In the genomic region with DNA sequence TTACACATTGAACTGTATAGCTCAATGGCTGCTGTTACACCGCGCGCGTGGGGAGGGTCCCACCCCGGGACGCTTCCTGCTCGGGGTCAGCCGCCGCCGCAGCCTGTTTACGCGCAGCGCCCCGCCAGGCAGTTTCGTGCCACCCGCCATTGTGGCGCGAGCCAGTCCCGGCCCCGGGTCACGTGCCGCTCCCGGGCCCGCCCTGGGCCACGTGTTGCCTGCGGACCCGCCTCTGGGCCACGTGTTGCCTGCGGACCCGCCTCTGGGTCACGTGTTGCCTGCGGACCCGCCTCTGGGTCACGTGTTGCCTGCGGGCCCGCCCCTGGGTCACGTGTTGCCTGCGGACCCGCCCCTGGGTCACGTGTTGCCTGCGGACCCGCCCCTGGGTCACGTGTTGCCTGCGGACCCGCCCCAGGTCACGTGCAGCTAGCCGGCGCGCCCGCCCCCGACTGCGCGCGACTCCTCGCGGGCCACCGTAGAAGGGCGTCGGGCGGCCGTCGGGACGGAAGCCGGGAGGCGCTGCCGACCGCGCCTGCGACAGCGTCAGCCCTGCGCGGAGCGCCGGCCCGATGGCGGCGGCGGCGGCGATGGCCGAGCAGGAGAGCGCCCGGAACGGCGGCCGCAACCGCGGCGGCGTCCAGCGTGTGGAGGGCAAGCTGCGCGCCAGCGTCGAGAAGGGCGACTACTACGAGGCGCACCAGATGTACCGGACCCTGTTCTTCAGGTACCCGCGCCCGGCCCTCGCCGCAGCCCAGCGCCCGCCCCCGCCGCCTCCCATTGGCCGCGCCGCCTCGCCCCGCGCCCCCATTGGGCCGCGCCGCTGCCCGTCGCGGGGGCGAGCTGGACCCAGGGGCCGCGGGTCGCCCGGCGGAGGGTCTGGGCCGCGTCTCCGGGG, we compare ENCODE assay signal across 1 cellular context.
TF ChIP-seq lines count a peak whose summit lies in the region.

A gene with protein sequence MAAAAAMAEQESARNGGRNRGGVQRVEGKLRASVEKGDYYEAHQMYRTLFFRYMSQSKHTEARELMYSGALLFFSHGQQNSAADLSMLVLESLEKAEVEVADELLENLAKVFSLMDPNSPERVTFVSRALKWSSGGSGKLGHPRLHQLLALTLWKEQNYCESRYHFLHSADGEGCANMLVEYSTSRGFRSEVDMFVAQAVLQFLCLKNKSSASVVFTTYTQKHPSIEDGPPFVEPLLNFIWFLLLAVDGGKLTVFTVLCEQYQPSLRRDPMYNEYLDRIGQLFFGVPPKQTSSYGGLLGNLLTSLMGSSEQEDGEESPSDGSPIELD (plus strand): TSS at position 478 of the 895 bp plus-strand sequence. CDS start 92 bp downstream, at position 570.

TF ChIP-seq in WTC11, 78 proteins besides CTCF, POLR2A, EP300 and RAD21 (continued from another document and continues in another):
- TF ChIP-seq, protein P1, sequence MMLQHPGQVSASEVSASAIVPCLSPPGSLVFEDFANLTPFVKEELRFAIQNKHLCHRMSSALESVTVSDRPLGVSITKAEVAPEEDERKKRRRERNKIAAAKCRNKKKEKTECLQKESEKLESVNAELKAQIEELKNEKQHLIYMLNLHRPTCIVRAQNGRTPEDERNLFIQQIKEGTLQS (CRISPR knock-in tag; conservative IDR thresholded peaks at IDR 0.05), result peak; percentile 68; the same call in 1 of the 2 replicates
- TF ChIP-seq FOXJ3 (CRISPR knock-in tag; IDR thresholded peaks at IDR 0.05; ENCODE audit: borderline replicate concordance) (no peak), ZNF121 (CRISPR knock-in tag; IDR thresholded peaks at IDR 0.05) (0 out of 2 replicates have a peak, but pooled peaks have one; percentile 33), ZBTB21 (CRISPR knock-in tag; IDR thresholded peaks at IDR 0.05; ENCODE audit: borderline replicate concordance) (peak; percentile 80), ZNF671 (CRISPR knock-in tag; IDR thresholded peaks at IDR 0.05) (no peak), ELF4 (CRISPR knock-in tag; IDR thresholded peaks at IDR 0.05; ENCODE audit: low read depth) (0 out of 2 replicates have a peak, but pooled peaks have one; percentile 32), RELA (CRISPR knock-in tag; IDR thresholded peaks at IDR 0.05; ENCODE audit: borderline replicate concordance) (peak; percentile 89; the same call in 1 of the 2 replicates), GABPB1 (CRISPR knock-in tag; IDR thresholded peaks at IDR 0.05) (no peak), FOXK1 (CRISPR knock-in tag; IDR thresholded peaks at IDR 0.05) (peak; percentile 99), MXD4 (CRISPR knock-in tag; IDR thresholded peaks at IDR 0.05; ENCODE audit: borderline replicate concordance) (no peak), CREB1 (CRISPR knock-in tag; IDR thresholded peaks at IDR 0.05) (peak; percentile 90; the same call in 1 of the 2 replicates), ZNF416 (CRISPR knock-in tag; IDR thresholded peaks at IDR 0.05) (peak; percentile 63; the same call in 1 of the 2 replicates), ZNF263 (CRISPR knock-in tag; IDR thresholded peaks at IDR 0.05; ENCODE audit: low read depth) (no peak), CBFB (CRISPR knock-in tag; IDR thresholded peaks at IDR 0.05; ENCODE audit: low read depth) (no peak; the same call in 1 of the 2 replicates), ATF1 (CRISPR knock-in tag; IDR thresholded peaks at IDR 0.05) (no peak), OVOL2 (CRISPR knock-in tag; IDR thresholded peaks at IDR 0.05; ENCODE audit: borderline replicate concordance) (no peak), HMGA2 (CRISPR knock-in tag; IDR thresholded peaks at IDR 0.05) (no peak), SMAD3 (CRISPR knock-in tag; IDR thresholded peaks at IDR 0.05; ENCODE audit: borderline replicate concordance) (peak; percentile 95), GRHL2 (CRISPR knock-in tag; IDR thresholded peaks at IDR 0.05; ENCODE audit: insufficient replicate concordance, severe bottlenecking) (no peak), SP1 (CRISPR knock-in tag; conservative IDR thresholded peaks at IDR 0.05) (peak; percentile 100), NFE2L1 (CRISPR knock-in tag; IDR thresholded peaks at IDR 0.05) (peak; percentile 88; the same call in 1 of the 2 replicates), CREM (CRISPR knock-in tag; IDR thresholded peaks at IDR 0.05) (peak; percentile 86), ZNF423 (CRISPR knock-in tag; IDR thresholded peaks at IDR 0.05) (no peak), RORB (CRISPR knock-in tag; IDR thresholded peaks at IDR 0.05) (no peak), ESRRA (CRISPR knock-in tag; IDR thresholded peaks at IDR 0.05; ENCODE audit: borderline replicate concordance) (0 out of 2 replicates have a peak, but pooled peaks have one; percentile 80), TCF7 (CRISPR knock-in tag; IDR thresholded peaks at IDR 0.05; ENCODE audit: low read depth) (no peak), TP53 (CRISPR knock-in tag; IDR thresholded peaks at IDR 0.05) (peak; percentile 88; the same call in 1 of the 2 replicates), TEAD1 (CRISPR knock-in tag; IDR thresholded peaks at IDR 0.05) (peak; percentile 90), FOXP1 (CRISPR knock-in tag; IDR thresholded peaks at IDR 0.05; ENCODE audit: borderline replicate concordance) (peak; percentile 94), ZNF232 (CRISPR knock-in tag; IDR thresholded peaks at IDR 0.05) (peak; percentile 98)
- TF ChIP-seq, protein P2, sequence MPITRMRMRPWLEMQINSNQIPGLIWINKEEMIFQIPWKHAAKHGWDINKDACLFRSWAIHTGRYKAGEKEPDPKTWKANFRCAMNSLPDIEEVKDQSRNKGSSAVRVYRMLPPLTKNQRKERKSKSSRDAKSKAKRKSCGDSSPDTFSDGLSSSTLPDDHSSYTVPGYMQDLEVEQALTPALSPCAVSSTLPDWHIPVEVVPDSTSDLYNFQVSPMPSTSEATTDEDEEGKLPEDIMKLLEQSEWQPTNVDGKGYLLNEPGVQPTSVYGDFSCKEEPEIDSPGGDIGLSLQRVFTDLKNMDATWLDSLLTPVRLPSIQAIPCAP (CRISPR knock-in tag; IDR thresholded peaks at IDR 0.05), result peak; percentile 88; the same call in 1 of the 2 replicates
- TF ChIP-seq, protein P3, sequence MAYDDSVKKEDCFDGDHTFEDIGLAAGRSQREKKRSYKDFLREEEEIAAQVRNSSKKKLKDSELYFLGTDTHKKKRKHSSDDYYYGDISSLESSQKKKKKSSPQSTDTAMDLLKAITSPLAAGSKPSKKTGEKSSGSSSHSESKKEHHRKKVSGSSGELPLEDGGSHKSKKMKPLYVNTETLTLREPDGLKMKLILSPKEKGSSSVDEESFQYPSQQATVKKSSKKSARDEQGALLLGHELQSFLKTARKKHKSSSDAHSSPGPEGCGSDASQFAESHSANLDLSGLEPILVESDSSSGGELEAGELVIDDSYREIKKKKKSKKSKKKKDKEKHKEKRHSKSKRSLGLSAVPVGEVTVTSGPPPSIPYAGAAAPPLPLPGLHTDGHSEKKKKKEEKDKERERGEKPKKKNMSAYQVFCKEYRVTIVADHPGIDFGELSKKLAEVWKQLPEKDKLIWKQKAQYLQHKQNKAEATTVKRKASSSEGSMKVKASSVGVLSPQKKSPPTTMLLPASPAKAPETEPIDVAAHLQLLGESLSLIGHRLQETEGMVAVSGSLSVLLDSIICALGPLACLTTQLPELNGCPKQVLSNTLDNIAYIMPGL (CRISPR knock-in tag; IDR thresholded peaks at IDR 0.05), result no peak
- TF ChIP-seq, protein P4, sequence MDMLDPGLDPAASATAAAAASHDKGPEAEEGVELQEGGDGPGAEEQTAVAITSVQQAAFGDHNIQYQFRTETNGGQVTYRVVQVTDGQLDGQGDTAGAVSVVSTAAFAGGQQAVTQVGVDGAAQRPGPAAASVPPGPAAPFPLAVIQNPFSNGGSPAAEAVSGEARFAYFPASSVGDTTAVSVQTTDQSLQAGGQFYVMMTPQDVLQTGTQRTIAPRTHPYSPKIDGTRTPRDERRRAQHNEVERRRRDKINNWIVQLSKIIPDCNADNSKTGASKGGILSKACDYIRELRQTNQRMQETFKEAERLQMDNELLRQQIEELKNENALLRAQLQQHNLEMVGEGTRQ (CRISPR knock-in tag; IDR thresholded peaks at IDR 0.05), result peak; percentile 100
- TF ChIP-seq, protein P5, sequence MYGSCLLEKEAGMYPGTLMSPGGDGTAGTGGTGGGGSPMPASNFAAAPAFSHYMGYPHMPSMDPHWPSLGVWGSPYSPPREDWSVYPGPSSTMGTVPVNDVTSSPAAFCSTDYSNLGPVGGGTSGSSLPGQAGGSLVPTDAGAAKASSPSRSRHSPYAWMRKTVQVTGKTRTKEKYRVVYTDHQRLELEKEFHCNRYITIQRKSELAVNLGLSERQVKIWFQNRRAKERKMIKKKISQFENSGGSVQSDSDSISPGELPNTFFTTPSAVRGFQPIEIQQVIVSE (CRISPR knock-in tag; IDR thresholded peaks at IDR 0.05; ENCODE audit: borderline replicate concordance), result no peak
- TF ChIP-seq, protein P6, sequence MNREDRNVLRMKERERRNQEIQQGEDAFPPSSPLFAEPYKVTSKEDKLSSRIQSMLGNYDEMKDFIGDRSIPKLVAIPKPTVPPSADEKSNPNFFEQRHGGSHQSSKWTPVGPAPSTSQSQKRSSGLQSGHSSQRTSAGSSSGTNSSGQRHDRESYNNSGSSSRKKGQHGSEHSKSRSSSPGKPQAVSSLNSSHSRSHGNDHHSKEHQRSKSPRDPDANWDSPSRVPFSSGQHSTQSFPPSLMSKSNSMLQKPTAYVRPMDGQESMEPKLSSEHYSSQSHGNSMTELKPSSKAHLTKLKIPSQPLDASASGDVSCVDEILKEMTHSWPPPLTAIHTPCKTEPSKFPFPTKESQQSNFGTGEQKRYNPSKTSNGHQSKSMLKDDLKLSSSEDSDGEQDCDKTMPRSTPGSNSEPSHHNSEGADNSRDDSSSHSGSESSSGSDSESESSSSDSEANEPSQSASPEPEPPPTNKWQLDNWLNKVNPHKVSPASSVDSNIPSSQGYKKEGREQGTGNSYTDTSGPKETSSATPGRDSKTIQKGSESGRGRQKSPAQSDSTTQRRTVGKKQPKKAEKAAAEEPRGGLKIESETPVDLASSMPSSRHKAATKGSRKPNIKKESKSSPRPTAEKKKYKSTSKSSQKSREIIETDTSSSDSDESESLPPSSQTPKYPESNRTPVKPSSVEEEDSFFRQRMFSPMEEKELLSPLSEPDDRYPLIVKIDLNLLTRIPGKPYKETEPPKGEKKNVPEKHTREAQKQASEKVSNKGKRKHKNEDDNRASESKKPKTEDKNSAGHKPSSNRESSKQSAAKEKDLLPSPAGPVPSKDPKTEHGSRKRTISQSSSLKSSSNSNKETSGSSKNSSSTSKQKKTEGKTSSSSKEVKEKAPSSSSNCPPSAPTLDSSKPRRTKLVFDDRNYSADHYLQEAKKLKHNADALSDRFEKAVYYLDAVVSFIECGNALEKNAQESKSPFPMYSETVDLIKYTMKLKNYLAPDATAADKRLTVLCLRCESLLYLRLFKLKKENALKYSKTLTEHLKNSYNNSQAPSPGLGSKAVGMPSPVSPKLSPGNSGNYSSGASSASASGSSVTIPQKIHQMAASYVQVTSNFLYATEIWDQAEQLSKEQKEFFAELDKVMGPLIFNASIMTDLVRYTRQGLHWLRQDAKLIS (CRISPR knock-in tag; IDR thresholded peaks at IDR 0.05; ENCODE audit: borderline replicate concordance), result 0 out of 2 replicates have a peak, but pooled peaks have one; percentile 53
- TF ChIP-seq, protein P7, sequence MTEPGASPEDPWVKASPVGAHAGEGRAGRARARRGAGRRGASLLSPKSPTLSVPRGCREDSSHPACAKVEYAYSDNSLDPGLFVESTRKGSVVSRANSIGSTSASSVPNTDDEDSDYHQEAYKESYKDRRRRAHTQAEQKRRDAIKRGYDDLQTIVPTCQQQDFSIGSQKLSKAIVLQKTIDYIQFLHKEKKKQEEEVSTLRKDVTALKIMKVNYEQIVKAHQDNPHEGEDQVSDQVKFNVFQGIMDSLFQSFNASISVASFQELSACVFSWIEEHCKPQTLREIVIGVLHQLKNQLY (CRISPR knock-in tag; IDR thresholded peaks at IDR 0.05), result no peak
- TF ChIP-seq, protein P8, sequence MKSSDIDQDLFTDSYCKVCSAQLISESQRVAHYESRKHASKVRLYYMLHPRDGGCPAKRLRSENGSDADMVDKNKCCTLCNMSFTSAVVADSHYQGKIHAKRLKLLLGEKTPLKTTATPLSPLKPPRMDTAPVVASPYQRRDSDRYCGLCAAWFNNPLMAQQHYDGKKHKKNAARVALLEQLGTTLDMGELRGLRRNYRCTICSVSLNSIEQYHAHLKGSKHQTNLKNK (CRISPR knock-in tag; IDR thresholded peaks at IDR 0.05), result 0 out of 2 replicates have a peak, but pooled peaks have one; percentile 63
- TF ChIP-seq, protein P9, sequence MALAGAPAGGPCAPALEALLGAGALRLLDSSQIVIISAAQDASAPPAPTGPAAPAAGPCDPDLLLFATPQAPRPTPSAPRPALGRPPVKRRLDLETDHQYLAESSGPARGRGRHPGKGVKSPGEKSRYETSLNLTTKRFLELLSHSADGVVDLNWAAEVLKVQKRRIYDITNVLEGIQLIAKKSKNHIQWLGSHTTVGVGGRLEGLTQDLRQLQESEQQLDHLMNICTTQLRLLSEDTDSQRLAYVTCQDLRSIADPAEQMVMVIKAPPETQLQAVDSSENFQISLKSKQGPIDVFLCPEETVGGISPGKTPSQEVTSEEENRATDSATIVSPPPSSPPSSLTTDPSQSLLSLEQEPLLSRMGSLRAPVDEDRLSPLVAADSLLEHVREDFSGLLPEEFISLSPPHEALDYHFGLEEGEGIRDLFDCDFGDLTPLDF (CRISPR knock-in tag; IDR thresholded peaks at IDR 0.05), result peak; percentile 92
- TF ChIP-seq, protein P10, sequence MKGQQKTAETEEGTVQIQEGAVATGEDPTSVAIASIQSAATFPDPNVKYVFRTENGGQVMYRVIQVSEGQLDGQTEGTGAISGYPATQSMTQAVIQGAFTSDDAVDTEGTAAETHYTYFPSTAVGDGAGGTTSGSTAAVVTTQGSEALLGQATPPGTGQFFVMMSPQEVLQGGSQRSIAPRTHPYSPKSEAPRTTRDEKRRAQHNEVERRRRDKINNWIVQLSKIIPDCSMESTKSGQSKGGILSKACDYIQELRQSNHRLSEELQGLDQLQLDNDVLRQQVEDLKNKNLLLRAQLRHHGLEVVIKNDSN (CRISPR knock-in tag; IDR thresholded peaks at IDR 0.05), result peak; percentile 100
- TF ChIP-seq, protein P11, sequence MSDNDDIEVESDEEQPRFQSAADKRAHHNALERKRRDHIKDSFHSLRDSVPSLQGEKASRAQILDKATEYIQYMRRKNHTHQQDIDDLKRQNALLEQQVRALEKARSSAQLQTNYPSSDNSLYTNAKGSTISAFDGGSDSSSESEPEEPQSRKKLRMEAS (CRISPR knock-in tag; IDR thresholded peaks at IDR 0.05), result peak; percentile 100
- TF ChIP-seq, protein P12, sequence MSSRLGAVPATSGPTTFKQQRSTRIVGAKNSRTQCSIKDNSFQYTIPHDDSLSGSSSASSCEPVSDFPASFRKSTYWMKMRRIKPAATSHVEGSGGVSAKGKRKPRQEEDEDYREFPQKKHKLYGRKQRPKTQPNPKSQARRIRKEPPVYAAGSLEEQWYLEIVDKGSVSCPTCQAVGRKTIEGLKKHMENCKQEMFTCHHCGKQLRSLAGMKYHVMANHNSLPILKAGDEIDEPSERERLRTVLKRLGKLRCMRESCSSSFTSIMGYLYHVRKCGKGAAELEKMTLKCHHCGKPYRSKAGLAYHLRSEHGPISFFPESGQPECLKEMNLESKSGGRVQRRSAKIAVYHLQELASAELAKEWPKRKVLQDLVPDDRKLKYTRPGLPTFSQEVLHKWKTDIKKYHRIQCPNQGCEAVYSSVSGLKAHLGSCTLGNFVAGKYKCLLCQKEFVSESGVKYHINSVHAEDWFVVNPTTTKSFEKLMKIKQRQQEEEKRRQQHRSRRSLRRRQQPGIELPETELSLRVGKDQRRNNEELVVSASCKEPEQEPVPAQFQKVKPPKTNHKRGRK (CRISPR knock-in tag; IDR thresholded peaks at IDR 0.05; ENCODE audit: borderline replicate concordance), result 0 out of 2 replicates have a peak, but pooled peaks have one; percentile 30
- TF ChIP-seq, protein P13, sequence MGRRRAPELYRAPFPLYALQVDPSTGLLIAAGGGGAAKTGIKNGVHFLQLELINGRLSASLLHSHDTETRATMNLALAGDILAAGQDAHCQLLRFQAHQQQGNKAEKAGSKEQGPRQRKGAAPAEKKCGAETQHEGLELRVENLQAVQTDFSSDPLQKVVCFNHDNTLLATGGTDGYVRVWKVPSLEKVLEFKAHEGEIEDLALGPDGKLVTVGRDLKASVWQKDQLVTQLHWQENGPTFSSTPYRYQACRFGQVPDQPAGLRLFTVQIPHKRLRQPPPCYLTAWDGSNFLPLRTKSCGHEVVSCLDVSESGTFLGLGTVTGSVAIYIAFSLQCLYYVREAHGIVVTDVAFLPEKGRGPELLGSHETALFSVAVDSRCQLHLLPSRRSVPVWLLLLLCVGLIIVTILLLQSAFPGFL (CRISPR knock-in tag; IDR thresholded peaks at IDR 0.05; ENCODE audit: borderline replicate concordance), result no peak
